ENCODE assay signal across 8 cellular contexts in genomic region chr1:65002508-65003315, GRCh38. TPM values are rescaled to one million over a fixed set of nuclear protein-coding genes. Genes with fewer than 3 reads are reported as not detected.
DNase-seq lines count a peak whose midpoint lies in the region; TF ChIP-seq lines count a peak whose summit lies in the region.

No MANE protein-coding gene starts in this region.

- H3K4me2 ChIP-seq in GM23248 (ENCODE audit: unreplicated experiment): peak overlapping the region; percentile 88

- in situ Hi-C loops in GM23248 (cut with MboI): no loop called here

- TF ChIP-seq CTCF in LNCaP clone FGC (IDR thresholded peaks at IDR 0.05; ENCODE audit: control insufficient read depth, extremely low read depth, insufficient read depth) (no peak), liver (IDR thresholded peaks at IDR 0.05; ENCODE audit: low read depth, low read length, missing input control) (no peak)

- 1% methylated on average over 47 to 71 of the region's 72 CpGs for WGBS in GM23248 (ENCODE audit: low coverage in 1 of 2, low lambda C conversion rate in 2 of 2, missing lambda C conversion rate in 2 of 2), 2 experiments
- whole genome bisulfite sequencing in liver: under 1% methylated on average over 72 of the region's 72 CpGs

- H3K9me3 ChIP-seq in GM23248 (ENCODE audit: low read depth) (no peaks in the 10 kb centered on the region), liver (ENCODE audit: control insufficient read depth in 4 of 4, low read length in 3 of 4) (no peaks in the 10 kb centered on the region)

- H3F3A ChIP-seq in GM23248 (ENCODE audit: insufficient read depth): peaks cover 34% of the 10 kb centered on the region

- no peaks in the 10 kb centered on the region for H3K79me2 ChIP-seq in GM23248 (ENCODE audit: insufficient read depth)

- H3K36me3 ChIP-seq in GM23248 (ENCODE audit: low read depth) (no peaks in the 10 kb centered on the region), liver (ENCODE audit: control insufficient read depth in 4 of 4, insufficient read depth in 3 of 4, low read depth in 1 of 4, low read length in 3 of 4) (no peaks in the 10 kb centered on the region)

- H3K9ac ChIP-seq in GM23248 (peak overlapping the region; percentile 96), liver (ENCODE audit: low read depth in 1 of 2, low read length in 2 of 2) (peak overlapping the region; percentile 78 to 93)

- H2AFZ ChIP-seq in GM23248: peak overlapping the region; percentile 90

- H4K20me1 ChIP-seq in GM23248 (ENCODE audit: insufficient read depth): no peaks in the 10 kb centered on the region

- H3K27me3 ChIP-seq in GM23248 (replicated peaks; ENCODE audit: insufficient read depth): no peaks in the 10 kb centered on the region
- H3K27me3 ChIP-seq in liver (ENCODE audit: control insufficient read depth in 4 of 4, insufficient read depth in 4 of 4, low read length in 3 of 4): no peaks in the 10 kb centered on the region

- H3K9me2 ChIP-seq in GM23248 (ENCODE audit: insufficient read depth): no peaks in the 10 kb centered on the region

- peak overlapping the region; percentile 95 for H3K27ac ChIP-seq in GM23248
- H3K27ac ChIP-seq in liver (ENCODE audit: low read depth in 1 of 2, low read length in 2 of 2): peak overlapping the region; percentile 96 to 97

- peak overlapping the region; percentile 81 for H3K4me3 ChIP-seq in GM23248
- peak overlapping the region; percentile 53 for H3K4me3 ChIP-seq in LNCaP clone FGC (ENCODE audit: low read depth, low read length)
- H3K4me3 ChIP-seq in liver (ENCODE audit: low read depth in 1 of 3, low read length in 3 of 3): peak overlapping the region; percentile 48 to 58 (median 55)

- peaks cover 18% of the 10 kb centered on the region for H3K4me1 ChIP-seq in GM23248 (ENCODE audit: insufficient read depth)
- H3K4me1 ChIP-seq in liver (ENCODE audit: control insufficient read depth in 4 of 4, insufficient read depth in 4 of 4, low read length in 3 of 4): peaks cover 0 to 12% (median 5%) of the 10 kb centered on the region in 4 donors

- DNase-seq in DMS53 treated with DMSO at 0.1 percent for 48 hours (lab: John Stamatoyannopoulos, UW; ENCODE audit: unreplicated experiment) (peak; percentile 68), GM23248 (peak; percentile 97), LNCaP clone FGC (ENCODE audit: low read depth) (no peak), dermis blood vessel endothelial cell (peak; percentile 82), NCI-H1436 treated with DMSO at 0.1 percent for 48 hours (lab: John Stamatoyannopoulos, UW) (no peak)
- peak; percentile 68 to 77 for DNase-seq in activated CD4-positive, alpha-beta T cell treated with anti-CD3 and anti-CD28 coated beads, Interleukin-2, amount 50 U/mL, for 48 hours
- peak; percentile 49 for DNase-seq in stimulated activated CD4-positive, alpha-beta T cell treated with anti-CD3 and anti-CD28 coated beads, Interleukin-2, amount 100 ng/mL, for 4 hours (ENCODE audit: low read depth)

- peak in 1 of 2 donors; percentile 42 for TF ChIP-seq RAD21 in liver (IDR thresholded peaks at IDR 0.05)

TF ChIP-seq in liver, 16 proteins besides CTCF, POLR2A, EP300 and RAD21:
- peak; percentile 51 for TF ChIP-seq REST (IDR thresholded peaks at IDR 0.05)
- peak in 1 of 2 donors; percentile 12 for TF ChIP-seq JUND (IDR thresholded peaks at IDR 0.05)
- peak; percentile 45 for TF ChIP-seq TAF1 (conservative IDR thresholded peaks at IDR 0.05)
- no peak for TF ChIP-seq GABPA (IDR thresholded peaks at IDR 0.05 in 1 of 2, conservative IDR thresholded peaks at IDR 0.05 in 1 of 2)
- no peak for TF ChIP-seq NR2F2 (IDR thresholded peaks at IDR 0.05)
- peak in 1 of 2 donors; percentile 60 for TF ChIP-seq RXRA (IDR thresholded peaks at IDR 0.05)
- TF ChIP-seq FOXA1 (IDR thresholded peaks at IDR 0.05): no peak
- TF ChIP-seq FOXA2 (IDR thresholded peaks at IDR 0.05): no peak
- TF ChIP-seq YY1 (IDR thresholded peaks at IDR 0.05): peak; percentile 32
- TF ChIP-seq HNF4A (conservative IDR thresholded peaks at IDR 0.05): peak in 1 of 2 donors; percentile 33
- TF ChIP-seq EGR1 (IDR thresholded peaks at IDR 0.05; ENCODE audit: low read depth in 2 of 2): peak; percentile 98
- TF ChIP-seq ATF3 (IDR thresholded peaks at IDR 0.05): no peak
- peak; percentile 64 for TF ChIP-seq MAX (IDR thresholded peaks at IDR 0.05)
- no peak for TF ChIP-seq HNF4G (IDR thresholded peaks at IDR 0.05)
- peak; percentile 48 for TF ChIP-seq ZBTB33 (IDR thresholded peaks at IDR 0.05)
- no peak for TF ChIP-seq SP1 (IDR thresholded peaks at IDR 0.05)

RNA-seq across cellular contexts. Expression of gene JAK1, which starts 36.4 kb away (rescaled TPM):
- 115 and 124 TPM in 2 replicates for total RNA-seq in GM23248 (2014; rRNA removed; shearing (Covaris generic))
- polyA plus RNA-seq in GM23248 (2016; fragmentation: Nextera tagmentation; extraction: Ambion mirVana) (90.6 and 90.8 TPM in 2 replicates), liver (10 to 100 TPM; 24.1 to 25.6 TPM)
- total RNA-seq in dermis blood vessel endothelial cell (254 and 314 TPM in 2 replicates), liver (10 to 100 TPM; 43.3 to 68.6 TPM)

Comparison
In these comparisons a context has a peak if more than half of its experiments do, and no peak if none do; other contexts are left out.
1. DNase-seq: peak in DMS53 treated with DMSO at 0.1 percent for 48 hours (single experiment), GM23248 (single experiment), activated CD4-positive, alpha-beta T cell treated with anti-CD3 and anti-CD28 coated beads, Interleukin-2, amount 50 U/mL, for 48 hours (2 of 2), dermis blood vessel endothelial cell (single experiment) and stimulated activated CD4-positive, alpha-beta T cell treated with anti-CD3 and anti-CD28 coated beads, Interleukin-2, amount 100 ng/mL, for 4 hours (single experiment); none in LNCaP clone FGC (single experiment) and NCI-H1436 treated with DMSO at 0.1 percent for 48 hours (single experiment).
2. Peak in every context shown above with its lines, with median percentiles within 50 percentile points of each other: H3K4me3 ChIP-seq.